ENCODE assay signal across 29 cellular contexts in genomic region chr1:75708910-75709309, GRCh38.
"Had no signal": no experiment of that assay in that cellular context is flagged by ENCODE, and none has a peak within 500 bp of the region (broad histone marks: within the 10 kb centered on the region; RNA-seq: fewer than 3 reads in every experiment).

No MANE protein-coding gene starts in this region.

- H3K36me3 Mint-ChIP-seq: memory B cell; stimulated activated memory B cell treated with anti-CD40 and anti-IgM and Interleukin-4, amounts not matched to agents 10 μg/mL and 1 μg/mL and 100 μg/mL, for 72 hours; WTC11 had no signal

- ATAC-seq: activated T-cell treated with anti-CD3 and anti-CD28 coated beads, Interleukin-2, amount 50 U/mL, for 4 hours; gastroesophageal sphincter; left colon; right lobe of liver; stimulated activated memory B cell treated with anti-CD40 and anti-IgM and Interleukin-4, amounts not matched to agents 10 μg/mL and 1 μg/mL and 100 μg/mL, for 72 hours; WTC11 had no signal

- FAIRE-seq: astrocyte, endometrium, islet of Langerhans, urothelium cell line had no signal

- H3K27ac Mint-ChIP-seq: activated naive CD8-positive, alpha-beta T cell; activated T-helper 2 cell treated with anti-CD3 and anti-CD28 coated beads, Interferon-gamma antibody, Interleukin-2, Interleukin-4, amounts not matched to agents 10 μg/mL and 5 μg/mL and 100 μg/mL, durations not matched to agents 14 hours and 24 hours and 36 hours; dendritic cell treated with granulocyte-macrophage colony-stimulating factor and Interleukin-4, amounts not matched to agents 40 ng/mL and 50 ng/mL, for 4 days; memory B cell; nephron progenitor cell; stimulated activated memory B cell treated with anti-CD40 and anti-IgM and Interleukin-4, amounts not matched to agents 10 μg/mL and 1 μg/mL and 100 μg/mL, for 72 hours; T-helper 1 cell treated with Interleukin-12 subunit alpha and Interleukin-12 subunit beta and Interleukin-4 antibody, amounts not matched to agents 30 μg/mL and 1 μg/mL, for 36 hours; WTC11 had no signal

- H3K4me3 Mint-ChIP-seq: activated naive CD8-positive, alpha-beta T cell; activated T-cell treated with anti-CD3 and anti-CD28 coated beads, Interleukin-2, amount 50 U/mL, for 4 hours; dendritic cell treated with granulocyte-macrophage colony-stimulating factor and Interleukin-4, amounts not matched to agents 40 ng/mL and 50 ng/mL, for 4 days; memory B cell; nephron progenitor cell; stimulated activated memory B cell treated with anti-CD40 and anti-IgM and Interleukin-4, amounts not matched to agents 10 μg/mL and 1 μg/mL and 100 μg/mL, for 72 hours; T-helper 1 cell treated with Interleukin-12 subunit alpha and Interleukin-12 subunit beta and Interleukin-4 antibody, amounts not matched to agents 30 μg/mL and 1 μg/mL, for 36 hours; WTC11 had no signal

- H3K4me1 Mint-ChIP-seq: memory B cell; stimulated activated memory B cell treated with anti-CD40 and anti-IgM and Interleukin-4, amounts not matched to agents 10 μg/mL and 1 μg/mL and 100 μg/mL, for 72 hours; WTC11 had no signal

- H3K4me3 ChIP-seq: gastroesophageal sphincter, right lobe of liver, stomach, suprapubic skin, tibial nerve had no signal

- DNase-seq: activated CD4-positive, alpha-beta T cell treated with anti-CD3 and anti-CD28 coated beads, Interleukin-2, amount 50 U/mL, for 48 hours; activated CD8-positive, alpha-beta memory T cell treated with anti-CD3 and anti-CD28 coated beads, Interleukin-2, amount 50 U/mL, for 48 hours; activated naive CD4-positive, alpha-beta T cell; activated T-cell treated with anti-CD3 and anti-CD28 coated beads, Interleukin-2, amount 50 U/mL, for 4 hours; effector CD4-positive, alpha-beta T cell; erythroblast; head of caudate nucleus; hypothalamus; left colon; nephron progenitor cell; nucleus accumbens; right lobe of liver; small intestine; stomach; T1000 had no signal

- H3K9me3 Mint-ChIP-seq: activated T-cell treated with anti-CD3 and anti-CD28 coated beads, Interleukin-2, amount 50 U/mL, for 4 hours; activated T-helper 2 cell treated with anti-CD3 and anti-CD28 coated beads, Interferon-gamma antibody, Interleukin-2, Interleukin-4, amounts not matched to agents 10 μg/mL and 5 μg/mL and 100 μg/mL, durations not matched to agents 14 hours and 24 hours and 36 hours; dendritic cell treated with granulocyte-macrophage colony-stimulating factor and Interleukin-4, amounts not matched to agents 40 ng/mL and 50 ng/mL, for 4 days; memory B cell; stimulated activated memory B cell treated with anti-CD40 and anti-IgM and Interleukin-4, amounts not matched to agents 10 μg/mL and 1 μg/mL and 100 μg/mL, for 72 hours; T-helper 1 cell treated with Interleukin-12 subunit alpha and Interleukin-12 subunit beta and Interleukin-4 antibody, amounts not matched to agents 30 μg/mL and 1 μg/mL, for 36 hours had no signal
